Comparison of ENCODE assay signal across 21 cellular contexts in the genomic region with DNA sequence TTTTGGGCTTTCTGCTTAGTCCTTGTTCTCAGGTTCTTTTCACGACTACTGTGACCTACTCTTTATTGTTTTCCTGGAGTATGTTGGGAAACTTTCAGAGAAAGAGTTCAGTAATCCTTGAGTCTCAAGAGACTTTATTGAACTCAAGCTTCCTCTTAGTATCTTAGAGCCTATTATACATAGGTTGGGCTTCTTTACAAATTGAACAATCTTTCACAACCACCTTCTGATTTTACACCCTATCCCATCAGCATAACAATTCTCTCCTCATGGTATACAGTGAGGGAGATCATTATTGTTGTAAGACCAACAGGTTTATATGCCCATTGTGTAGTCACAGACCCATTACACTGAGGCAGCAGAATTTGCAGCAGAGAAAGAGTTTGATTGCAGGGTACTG.
DNase-seq lines count a peak whose midpoint lies in the region; ATAC-seq, FAIRE-seq and TF ChIP-seq lines count a peak whose summit lies in the region.
"Had no signal": no experiment of that assay in that cellular context is flagged by ENCODE, and none has a peak within 500 bp of the region (broad histone marks: within the 10 kb centered on the region; RNA-seq: fewer than 3 reads in every experiment).

No MANE protein-coding gene starts in this region.

- CTCF ChIA-PET in Calu3 (lab: Charles Lee) = no interaction called here

- DNase-seq in Calu3 = no peak
- DNase-seq in OCI-M1 (lab: John Stamatoyannopoulos, UW) = peak; percentile 40
- no peak for DNase-seq in epithelial cell of prostate (ENCODE audit: low read depth, low spot score)
- DNase-seq in DMS79 treated with DMSO at 0.1 percent for 48 hours (lab: John Stamatoyannopoulos, UW) = no peak
- no peak for DNase-seq in small intestine
- DNase-seq: Caco-2; CD4-positive, CD25-positive, alpha-beta regulatory T cell; CD8-positive, alpha-beta T cell; DMS 273 treated with DMSO at 0.1 percent for 48 hours; EL; GDM1; H9; HFFc6 had no signal

- H3K27me3 ChIP-seq in small intestine (ENCODE audit: control insufficient read depth in 2 of 2, insufficient read depth in 2 of 2, low read length in 2 of 2) = no peaks in the 10 kb centered on the region
- H3K27me3 ChIP-seq: BLaER1 had no signal

- intact Hi-C loops in Calu3 (cut with micrococcal nuclease; ENCODE audit: unreplicated experiment) = loop anchor here (1.0 kb wide), 1 partner anchor 17 kb away; no protein-coding TSS in a partner anchor

- H3K27ac Mint-ChIP-seq in Calu3 (ENCODE audit: unreplicated experiment) = peak overlapping the region; percentile 25
- H3K27ac Mint-ChIP-seq: B cell; CD4-positive, CD25-positive, alpha-beta regulatory T cell; CD8-positive, alpha-beta T cell; GM23338; H9; HFFc6 had no signal

- WGBS in small intestine, 3 donors = 43 to 87% (median 48%) methylated on average over 1 of the region's 1 CpG

- no peak overlapping the region for H3K4me3 ChIP-seq in small intestine (ENCODE audit: low read depth in 1 of 2, low read length in 2 of 2)
- H3K4me3 ChIP-seq: BLaER1, GM12878, GM23338 had no signal

- no peaks in the 10 kb centered on the region for H3K36me3 Mint-ChIP-seq in Calu3 (ENCODE audit: insufficient read depth, unreplicated experiment)
- H3K36me3 Mint-ChIP-seq: CD4-positive, CD25-positive, alpha-beta regulatory T cell; CD8-positive, alpha-beta T cell had no signal

- H3K27me3 Mint-ChIP-seq in Calu3 (ENCODE audit: unreplicated experiment) = no peaks in the 10 kb centered on the region
- H3K27me3 Mint-ChIP-seq: CD4-positive, CD25-positive, alpha-beta regulatory T cell had no signal

- peaks cover 8% of the 10 kb centered on the region for H3K9me3 Mint-ChIP-seq in Calu3 (ENCODE audit: low read depth, unreplicated experiment)

- FAIRE-seq in small intestine (lab: Jason Lieb, UNC) = no peak
- FAIRE-seq: D721Med, GM12878 had no signal

- no peaks in the 10 kb centered on the region for H3K4me1 ChIP-seq in small intestine (ENCODE audit: control insufficient read depth in 2 of 2, insufficient read depth in 1 of 2, low read depth in 1 of 2, low read length in 1 of 2)
- H3K4me1 ChIP-seq: BLaER1, Caco-2 had no signal

- BruUV-seq in Calu3 (replicated peaks; lab: Mats Ljungman, UMichigan) = no TSS peak

- peaks cover 29% of the 10 kb centered on the region for H3K4me1 Mint-ChIP-seq in Calu3 (ENCODE audit: low read depth, unreplicated experiment)
- H3K4me1 Mint-ChIP-seq: B cell; CD4-positive, CD25-positive, alpha-beta regulatory T cell had no signal

- H3K4me3 Mint-ChIP-seq in Calu3 (ENCODE audit: low read depth, unreplicated experiment) = no peak overlapping the region
- H3K4me3 Mint-ChIP-seq: B cell; CD4-positive, CD25-positive, alpha-beta regulatory T cell; CD8-positive, alpha-beta T cell; GM23338; H9; HFFc6 had no signal

- ATAC-seq in HG02759 (IDR thresholded peaks at IDR 0.05; ENCODE audit: unreplicated experiment) = no peak
- ATAC-seq: CD8-positive, alpha-beta T cell; GM12878; GM23338; HCT116 had no signal

- H3K36me3 ChIP-seq in small intestine (ENCODE audit: control insufficient read depth in 2 of 2, insufficient read depth in 2 of 2, low read length in 2 of 2) = no peaks in the 10 kb centered on the region
- H3K36me3 ChIP-seq: BLaER1 had no signal

- H3K9me3 ChIP-seq in small intestine (ENCODE audit: control insufficient read depth, low read depth) = no peaks in the 10 kb centered on the region

- H3K27ac ChIP-seq in epithelial cell of prostate (peak overlapping the region; percentile 37), small intestine (ENCODE audit: low read depth in 1 of 2, low read length in 1 of 2) (no peak overlapping the region)
- H3K27ac ChIP-seq: BLaER1, C4-2B had no signal

- TF ChIP-seq CTCF in Calu3 (IDR thresholded peaks at IDR 0.05; ENCODE audit: unreplicated experiment) = no peak
